21 cellular contexts compared by ENCODE assay signal in genomic region chr2:118721817-118722551, GRCh38.
"Had no signal": no experiment of that assay in that cellular context is flagged by ENCODE, and none has a peak within 500 bp of the region (broad histone marks: within the 10 kb centered on the region; RNA-seq: fewer than 3 reads in every experiment).

No MANE protein-coding gene starts in this region.

- H3K9ac ChIP-seq: parathyroid adenoma had no signal

- H3K4me1 ChIP-seq: parathyroid adenoma had no signal

- ATAC-seq: activated CD4-positive, alpha-beta T cell treated with anti-CD3 and anti-CD28 coated beads for 36 hours; left cardiac atrium; right cardiac atrium; WTC11 had no signal

- H2AFZ ChIP-seq: parathyroid adenoma had no signal

- DNase-seq: activated CD4-positive, alpha-beta T cell treated with anti-CD3 and anti-CD28 coated beads for 36 hours; activated CD4-positive, alpha-beta T cell treated with anti-CD3 and anti-CD28 coated beads, Interleukin-2, amount 50 U/mL, for 48 hours; activated CD8-positive, alpha-beta memory T cell treated with anti-CD3 and anti-CD28 coated beads, Interleukin-2, amount 50 U/mL, for 48 hours; activated naive CD4-positive, alpha-beta T cell treated with anti-CD3 and anti-CD28 coated beads for 36 hours; activated T-cell treated with anti-CD3 and anti-CD28 coated beads, Interleukin-2, amount 50 U/mL, for 48 hours; anterior cingulate cortex; central memory CD4-positive, alpha-beta T cell; dorsolateral prefrontal cortex; glutamatergic neuron; hippocampal formation; left cardiac atrium; right cardiac atrium; stimulated activated CD4-positive, alpha-beta T cell treated with anti-CD3 and anti-CD28 coated beads, Interleukin-4, amount 100 ng/mL, for 4 hours; T-helper 1 cell; tibial artery had no signal

- H3K36me3 ChIP-seq: neutrophil, tibial artery had no signal

- H3K27ac ChIP-seq: dorsolateral prefrontal cortex, neutrophil, parathyroid adenoma, tibial artery had no signal

- FAIRE-seq: colon, frontal cortex, islet of Langerhans had no signal

- H3K4me3 ChIP-seq: dorsolateral prefrontal cortex, tibial artery had no signal

- H3K27me3 ChIP-seq: neutrophil, tibial artery had no signal

- H3K79me2 ChIP-seq: parathyroid adenoma had no signal

- H3K9me3 ChIP-seq: neutrophil, tibial artery had no signal
